Comparison of ENCODE assay signal across 11 cellular contexts in the genomic region with DNA sequence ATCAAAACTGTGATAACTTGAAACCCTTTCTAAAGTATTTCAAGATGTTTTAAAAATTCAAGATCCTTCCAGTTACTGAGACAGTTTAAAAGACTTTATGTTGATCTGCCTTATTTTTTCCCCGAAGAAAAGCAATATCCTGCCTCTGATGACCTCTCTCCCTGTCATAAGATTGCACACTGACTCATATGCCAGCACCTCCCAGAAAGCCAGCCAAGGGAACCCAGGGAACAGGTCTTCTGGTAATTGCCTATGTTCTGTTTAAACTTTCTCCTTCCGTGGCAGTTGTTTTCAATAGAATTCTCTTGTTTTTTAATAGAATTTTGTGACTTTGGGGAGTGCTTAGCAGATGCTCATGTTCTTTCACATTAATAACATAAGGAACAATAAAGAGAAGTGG.
DNase-seq lines count a peak whose midpoint lies in the region; ATAC-seq and TF ChIP-seq lines count a peak whose summit lies in the region.
"Had no signal": no experiment of that assay in that cellular context is flagged by ENCODE, and none has a peak within 500 bp of the region (broad histone marks: within the 10 kb centered on the region; RNA-seq: fewer than 3 reads in every experiment).

No MANE protein-coding gene starts in this region.

- no peaks in the 10 kb centered on the region for H3K9me3 ChIP-seq in prostate gland

- H3K27ac ChIP-seq in prostate gland, result no peak overlapping the region

- no peaks in the 10 kb centered on the region for H3K4me1 ChIP-seq in prostate gland (replicated peaks)

- ATAC-seq in esophagus mucosa (peak; percentile 74), omental fat pad (ENCODE audit: low FRiP score) (peak; percentile 70), HG02759 (IDR thresholded peaks at IDR 0.05; ENCODE audit: unreplicated experiment) (no peak)

- H3K36me3 ChIP-seq in prostate gland, result no peaks in the 10 kb centered on the region

- TF ChIP-seq CTCF in omental fat pad (IDR thresholded peaks at IDR 0.05) (no peak), prostate gland (IDR thresholded peaks at IDR 0.05) (no peak)

- TF ChIP-seq POLR2A in prostate gland (IDR thresholded peaks at IDR 0.05), result no peak

- H3K4me3 ChIP-seq in prostate gland, result no peak overlapping the region

- peak; percentile 71 for DNase-seq in AG08395 (ENCODE audit: low spot score)
- DNase-seq in NCI-H69 (lab: John Stamatoyannopoulos, UW), result peak; percentile 46
- no peak for DNase-seq in omental fat pad (ENCODE audit: low spot score)
- DNase-seq in prostate gland (ENCODE audit: low spot score), result no peak
- DNase-seq in GF-D8 (lab: John Stamatoyannopoulos, UW), result no peak
- DNase-seq in activated CD4-positive, alpha-beta T cell treated with anti-CD3 and anti-CD28 coated beads, Interleukin-2, amount 50 U/mL, for 48 hours, result no peak
- DNase-seq: AML-193, NCI-H526, T-helper 2 cell had no signal

- no peaks in the 10 kb centered on the region for H3K27me3 ChIP-seq in prostate gland (replicated peaks; ENCODE audit: insufficient read depth)

- WGBS in prostate gland, result 5% methylated on average over 2 of the region's 2 CpGs

- intact Hi-C loops in prostate gland (cut with DNase I), result no loop called here

Comparison
In these comparisons a context has a peak if more than half of its experiments do, and no peak if none do; other contexts are left out.
1. DNase-seq: peak in AG08395 (single experiment) and NCI-H69 (single experiment); none in omental fat pad (single experiment), prostate gland (single experiment), GF-D8 (single experiment) and activated CD4-positive, alpha-beta T cell treated with anti-CD3 and anti-CD28 coated beads, Interleukin-2, amount 50 U/mL, for 48 hours (0 of 2).